ENCODE assay signal across 20 cellular contexts in genomic region chr12:65517656-65518210, GRCh38.
A peak's percentile ranks its signal among the peaks of the same experiment; 100 is the strongest.
DNase-seq lines count a peak whose midpoint lies in the region; ATAC-seq, FAIRE-seq and TF ChIP-seq lines count a peak whose summit lies in the region.
"Had no signal": no experiment of that assay in that cellular context is flagged by ENCODE, and none has a peak within 500 bp of the region (broad histone marks: within the 10 kb centered on the region; RNA-seq: fewer than 3 reads in every experiment).

No MANE protein-coding gene starts in this region.

- DNase-seq in G401 (ENCODE audit: low spot score): peak; percentile 72
- peak; percentile 60 for DNase-seq in islet precursor cell
- peak; percentile 44 for DNase-seq in renal cortical epithelial cell (ENCODE audit: low read depth)
- DNase-seq in OCI-M1 (lab: John Stamatoyannopoulos, UW): no peak
- no peak for DNase-seq in RCC 7860 (ENCODE audit: low spot score)
- DNase-seq in activated T-cell treated with anti-CD3 and anti-CD28 coated beads, Interleukin-2, amount 50 U/mL, for 72 hours: no peak
- DNase-seq: Caco-2; CD4-positive, CD25-positive, alpha-beta regulatory T cell; CD8-positive, alpha-beta T cell; DMS153; DND-41; GF-D8; GOT3 had no signal

- in situ Hi-C loops in G401 (cut with HindIII; ENCODE audit: low sequenced_read_pairs): loop anchor here (5.0 kb wide), 1 partner anchor 190 kb away; no protein-coding TSS in a partner anchor

- peak; percentile 48; the same call in 1 of the 2 replicates for TF ChIP-seq EP300 in Ishikawa (IDR thresholded peaks at IDR 0.05; ENCODE audit: borderline replicate concordance)

- H3K9me3 Mint-ChIP-seq in activated T-cell treated with anti-CD3 and anti-CD28 coated beads, Interleukin-2, amount 50 U/mL, for 72 hours: peaks cover 0 to 2% of the 10 kb centered on the region in 2 donors
- H3K9me3 Mint-ChIP-seq: CD8-positive, alpha-beta T cell had no signal

- H3K4me1 Mint-ChIP-seq in activated T-cell treated with anti-CD3 and anti-CD28 coated beads, Interleukin-2, amount 50 U/mL, for 72 hours (ENCODE audit: low read depth): no peaks in the 10 kb centered on the region
- H3K4me1 Mint-ChIP-seq: B cell; CD4-positive, CD25-positive, alpha-beta regulatory T cell had no signal

- H3K27me3 Mint-ChIP-seq in activated T-cell treated with anti-CD3 and anti-CD28 coated beads, Interleukin-2, amount 50 U/mL, for 72 hours (ENCODE audit: low read depth): peaks cover 7% of the 10 kb centered on the region
- H3K27me3 Mint-ChIP-seq: B cell; CD4-positive, CD25-positive, alpha-beta regulatory T cell had no signal

- no peak for TF ChIP-seq RAD21 in Ishikawa (IDR thresholded peaks at IDR 0.05; ENCODE audit: low read depth)

- no peak overlapping the region for H3K4me3 Mint-ChIP-seq in activated T-cell treated with anti-CD3 and anti-CD28 coated beads, Interleukin-2, amount 50 U/mL, for 72 hours
- H3K4me3 Mint-ChIP-seq: B cell; CD4-positive, CD25-positive, alpha-beta regulatory T cell; CD8-positive, alpha-beta T cell had no signal

- ATAC-seq in GM18861 (IDR thresholded peaks at IDR 0.05; ENCODE audit: unreplicated experiment): no peak
- no peak for ATAC-seq in activated T-cell treated with anti-CD3 and anti-CD28 coated beads, Interleukin-2, amount 50 U/mL, for 72 hours (replicated peaks in 1 of 2)
- ATAC-seq: CD8-positive, alpha-beta T cell had no signal

- no peak for FAIRE-seq in RCC 7860 (lab: Jason Lieb, UNC)
- FAIRE-seq: A204.1, GM12891, GM18507, H54 had no signal

- H3K27ac Mint-ChIP-seq in activated T-cell treated with anti-CD3 and anti-CD28 coated beads, Interleukin-2, amount 50 U/mL, for 72 hours: no peak overlapping the region
- H3K27ac Mint-ChIP-seq: B cell; CD4-positive, CD25-positive, alpha-beta regulatory T cell; CD8-positive, alpha-beta T cell had no signal

- H3K36me3 Mint-ChIP-seq in activated T-cell treated with anti-CD3 and anti-CD28 coated beads, Interleukin-2, amount 50 U/mL, for 72 hours (ENCODE audit: insufficient read depth in 2 of 2): no peaks in the 10 kb centered on the region
- H3K36me3 Mint-ChIP-seq: CD4-positive, CD25-positive, alpha-beta regulatory T cell; CD8-positive, alpha-beta T cell had no signal

TF ChIP-seq in Ishikawa, 13 proteins besides CTCF, POLR2A, EP300 and RAD21:
- TF ChIP-seq TEAD4 (IDR thresholded peaks at IDR 0.05) (peak; percentile 48; the same call in 1 of the 2 replicates), CREB1 (IDR thresholded peaks at IDR 0.05; ENCODE audit: low read depth) (no peak), REST (IDR thresholded peaks at IDR 0.05; ENCODE audit: low read depth) (no peak), EGR1 (IDR thresholded peaks at IDR 0.05) (no peak), YY1 (IDR thresholded peaks at IDR 0.05; ENCODE audit: low read depth) (no peak), TAF1 (IDR thresholded peaks at IDR 0.05; ENCODE audit: low read depth) (no peak)

Comparison
In these comparisons a context has a peak if more than half of its experiments do, and no peak if none do; other contexts are left out.
1. DNase-seq: peak in G401 (single experiment), islet precursor cell (single experiment) and renal cortical epithelial cell (single experiment); none in OCI-M1 (single experiment), RCC 7860 (single experiment) and activated T-cell treated with anti-CD3 and anti-CD28 coated beads, Interleukin-2, amount 50 U/mL, for 72 hours (0 of 2).